In the genomic region with DNA sequence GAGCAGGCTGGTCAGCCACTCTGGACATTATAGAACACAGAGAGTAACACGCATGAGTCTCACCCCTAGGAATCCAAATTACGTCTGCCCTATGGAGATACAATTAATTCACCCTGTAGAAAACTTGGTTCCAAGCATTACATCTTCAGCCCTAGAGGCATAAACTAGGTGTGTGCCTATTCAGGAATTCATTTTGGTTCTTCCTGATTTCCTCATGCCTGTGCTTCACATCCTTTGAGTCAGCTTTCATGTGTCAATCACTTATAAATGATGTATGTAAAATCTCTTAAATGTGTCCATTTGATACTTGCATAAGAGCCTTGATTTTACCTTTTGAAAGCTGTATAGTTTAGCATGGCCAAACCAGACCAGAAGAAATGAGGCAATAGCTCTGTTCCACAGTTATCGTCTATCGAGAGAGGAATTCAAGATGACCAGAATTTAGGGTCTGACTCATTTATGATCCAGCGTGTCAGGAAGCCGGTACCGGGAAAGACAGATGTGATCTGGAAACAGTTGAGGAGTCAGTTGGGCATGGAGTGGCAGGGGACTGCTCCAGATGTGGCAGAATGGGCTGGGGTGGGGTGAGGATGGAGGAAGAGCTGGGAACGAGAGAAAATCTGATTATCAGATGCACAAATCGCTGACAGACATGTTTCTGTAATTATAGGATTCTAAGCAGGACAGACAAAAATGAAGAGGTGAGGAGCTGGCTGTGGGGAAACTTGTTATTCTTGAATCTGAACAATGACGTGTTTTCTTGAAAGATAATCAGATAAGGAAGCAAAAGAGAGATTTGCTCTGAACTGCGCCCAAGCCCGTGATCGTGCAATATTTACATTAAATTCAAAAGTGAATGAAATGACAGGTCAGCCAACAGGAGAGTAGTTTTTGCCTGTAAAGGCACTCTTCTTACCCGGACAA, we compare ENCODE assay signal across 14 cellular contexts.
DNase-seq lines count a peak whose midpoint lies in the region; TF ChIP-seq lines count a peak whose summit lies in the region.
"Had no signal": no experiment of that assay in that cellular context is flagged by ENCODE, and none has a peak within 500 bp of the region (broad histone marks: within the 10 kb centered on the region; RNA-seq: fewer than 3 reads in every experiment).

No MANE protein-coding gene starts in this region.

- no peak overlapping the region for H2AFZ ChIP-seq in smooth muscle cell (ENCODE audit: low read depth)

- H3K27ac ChIP-seq in smooth muscle cell (ENCODE audit: low read depth) = peak overlapping the region; percentile 77
- H3K27ac ChIP-seq: 22Rv1, tibial artery had no signal

- DNase-seq in NCI-H82 (lab: John Stamatoyannopoulos, UW) = peak; percentile 6
- no peak for DNase-seq in NCI-H82 treated with DMSO at 0.1 percent for 48 hours (lab: John Stamatoyannopoulos, UW; ENCODE audit: unreplicated experiment)
- DNase-seq in RPMI7951 (ENCODE audit: low read depth) = peak; percentile 76
- DNase-seq in fibroblast of mammary gland (ENCODE audit: low read depth) = peak; percentile 35
- no peak for DNase-seq in smooth muscle cell (lab: John Stamatoyannopoulos, UW; ENCODE audit: unreplicated experiment)
- DNase-seq in NCI-H345 treated with DMSO at 0.1 percent for 48 hours (lab: John Stamatoyannopoulos, UW; ENCODE audit: unreplicated experiment) = no peak
- DNase-seq in SHP77 treated with DMSO at 0.1 percent for 48 hours (lab: John Stamatoyannopoulos, UW) = no peak
- no peak for DNase-seq in stimulated activated CD4-positive, alpha-beta T cell treated with anti-CD3 and anti-CD28 coated beads, Interleukin-12 subunit alpha, Interleukin-12 subunit beta, amount 100 ng/mL, for 4 hours
- DNase-seq: activated T-cell treated with anti-CD3 and anti-CD28 coated beads, Interleukin-2, amount 50 U/mL, for 48 hours; CD8-positive, alpha-beta memory T cell; NCI-H1436; NCI-H510A treated with DMSO at 0.1 percent for 48 hours had no signal

- peak overlapping the region; percentile 25 for H3K9ac ChIP-seq in smooth muscle cell (ENCODE audit: low read depth)

- H3K4me2 ChIP-seq in smooth muscle cell = peak overlapping the region; percentile 71

- TF ChIP-seq CTCF in fibroblast of mammary gland (conservative IDR thresholded peaks at IDR 0.05; ENCODE audit: control insufficient read depth, insufficient read depth, low read depth, low read length) (no peak), smooth muscle cell (IDR thresholded peaks at IDR 0.05; ENCODE audit: borderline replicate concordance, insufficient read depth, poor library complexity, severe bottlenecking) (no peak)

- H3K27me3 ChIP-seq in smooth muscle cell (ENCODE audit: low read depth) = no peaks in the 10 kb centered on the region

- no peaks in the 10 kb centered on the region for H3K36me3 ChIP-seq in smooth muscle cell (ENCODE audit: low read depth)
- H3K36me3 ChIP-seq: tibial artery had no signal

- WGBS in smooth muscle cell (ENCODE audit: low lambda C conversion rate) = 37% methylated on average over 14 of the region's 14 CpGs

- H3F3A ChIP-seq in smooth muscle cell (ENCODE audit: low read depth) = no peaks in the 10 kb centered on the region

- no peaks in the 10 kb centered on the region for H4K20me1 ChIP-seq in smooth muscle cell (ENCODE audit: low read depth)

- H3K9me3 ChIP-seq in smooth muscle cell (replicated peaks; ENCODE audit: low read depth) = no peaks in the 10 kb centered on the region
- H3K9me3 ChIP-seq: tibial artery had no signal

- H3K4me3 ChIP-seq in fibroblast of mammary gland (ENCODE audit: control insufficient read depth, low read depth, low read length) (no peak overlapping the region), smooth muscle cell (no peak overlapping the region)
- H3K4me3 ChIP-seq: tibial artery had no signal

- H3K4me1 ChIP-seq in smooth muscle cell (ENCODE audit: low read depth) = peaks cover 14% of the 10 kb centered on the region
- H3K4me1 ChIP-seq: tibial artery had no signal

- no peaks in the 10 kb centered on the region for H3K79me2 ChIP-seq in smooth muscle cell (ENCODE audit: low read depth)

Comparison
In these comparisons a context has a peak if more than half of its experiments do, and no peak if none do; other contexts are left out.
1. DNase-seq: peak in NCI-H82 (single experiment), RPMI7951 (single experiment) and fibroblast of mammary gland (single experiment); none in NCI-H82 treated with DMSO at 0.1 percent for 48 hours (single experiment), smooth muscle cell (single experiment), NCI-H345 treated with DMSO at 0.1 percent for 48 hours (single experiment), SHP77 treated with DMSO at 0.1 percent for 48 hours (single experiment) and stimulated activated CD4-positive, alpha-beta T cell treated with anti-CD3 and anti-CD28 coated beads, Interleukin-12 subunit alpha, Interleukin-12 subunit beta, amount 100 ng/mL, for 4 hours (single experiment).